18 cellular contexts compared by ENCODE assay signal in the genomic region with DNA sequence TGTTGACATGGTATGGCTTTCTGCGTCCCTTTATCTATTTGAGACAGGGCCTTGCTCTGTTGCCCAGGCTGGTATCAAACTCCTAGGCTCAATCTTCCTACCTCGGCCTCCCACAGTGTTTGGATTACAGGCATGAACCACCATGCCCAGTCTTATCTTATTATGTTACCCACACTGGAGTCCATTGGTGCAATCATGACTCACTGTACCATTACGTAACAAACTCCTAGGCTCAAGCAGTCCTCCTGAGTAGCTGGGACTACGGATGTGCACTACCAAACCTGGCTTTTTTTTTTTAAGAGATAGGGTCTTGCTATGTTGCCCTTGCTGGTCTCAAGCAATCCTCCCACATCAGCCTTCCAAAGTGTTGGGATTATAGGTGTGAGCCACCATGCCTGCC.
DNase-seq lines count a peak whose midpoint lies in the region; FAIRE-seq and TF ChIP-seq lines count a peak whose summit lies in the region.
"Had no signal": no experiment of that assay in that cellular context is flagged by ENCODE, and none has a peak within 500 bp of the region (broad histone marks: within the 10 kb centered on the region; RNA-seq: fewer than 3 reads in every experiment).

No MANE protein-coding gene starts in this region.

- H3K4ac ChIP-seq in mesendoderm (ENCODE audit: low read depth, low read length), result no peak overlapping the region

- H3K23ac ChIP-seq in mesendoderm (ENCODE audit: low read length), result no peak overlapping the region

- no peak overlapping the region for H2BK15ac ChIP-seq in mesendoderm (replicated peaks; ENCODE audit: low read depth)

- no peaks in the 10 kb centered on the region for H3K36me3 ChIP-seq in GM23248 (ENCODE audit: low read depth)
- no peaks in the 10 kb centered on the region for H3K36me3 ChIP-seq in bronchial epithelial cell (ENCODE audit: control insufficient read depth, insufficient read depth, low read length)
- H3K36me3 ChIP-seq in keratinocyte (ENCODE audit: control insufficient read depth in 2 of 2, extremely low read depth in 1 of 2, insufficient read depth in 2 of 2, low read length in 2 of 2), result no peaks in the 10 kb centered on the region
- no peaks in the 10 kb centered on the region for H3K36me3 ChIP-seq in mesendoderm (ENCODE audit: control insufficient read depth, insufficient read depth, low read length)
- H3K36me3 ChIP-seq: ascending aorta, right lobe of liver, transverse colon, WERI-Rb-1 had no signal

- in situ Hi-C loops in GM23248 (cut with MboI), result no loop called here

- no peaks in the 10 kb centered on the region for H3K9me2 ChIP-seq in GM23248 (ENCODE audit: insufficient read depth)

- H3K4me2 ChIP-seq in GM23248 (ENCODE audit: unreplicated experiment) (no peak overlapping the region), keratinocyte (ENCODE audit: control insufficient read depth, extremely low read depth, insufficient read depth, low read depth, low read length) (peak overlapping the region; percentile 51), mesendoderm (ENCODE audit: low read length) (no peak overlapping the region)

- FAIRE-seq in bronchial epithelial cell (lab: Jason Lieb, UNC), result no peak
- peak; percentile 95 for FAIRE-seq in keratinocyte (lab: Jason Lieb, UNC)
- FAIRE-seq: D721Med, islet of Langerhans had no signal

- H2AK5ac ChIP-seq in mesendoderm (ENCODE audit: low read length), result no peak overlapping the region

- H3K4me1 ChIP-seq in GM23248 (ENCODE audit: insufficient read depth) (no peaks in the 10 kb centered on the region), keratinocyte (ENCODE audit: control insufficient read depth, extremely low read depth, insufficient read depth, low read length) (peaks cover 21% of the 10 kb centered on the region), mesendoderm (ENCODE audit: control insufficient read depth, low read depth, low read length) (no peaks in the 10 kb centered on the region)
- H3K4me1 ChIP-seq: right lobe of liver, transverse colon had no signal

- H4K20me1 ChIP-seq in GM23248 (ENCODE audit: insufficient read depth), result no peaks in the 10 kb centered on the region
- H4K20me1 ChIP-seq in keratinocyte (ENCODE audit: control insufficient read depth, extremely low read depth, insufficient read depth, low read length), result no peaks in the 10 kb centered on the region

- no peak overlapping the region for H3K9ac ChIP-seq in GM23248
- H3K9ac ChIP-seq in keratinocyte (ENCODE audit: control insufficient read depth, extremely low read depth, insufficient read depth, low read length), result no peak overlapping the region
- no peak overlapping the region for H3K9ac ChIP-seq in mesendoderm (ENCODE audit: low read length)

- no peaks in the 10 kb centered on the region for H3K9me1 ChIP-seq in keratinocyte (ENCODE audit: control insufficient read depth, extremely low read depth, insufficient read depth, low read length)

- H3K18ac ChIP-seq in mesendoderm (ENCODE audit: low read length), result no peak overlapping the region

- H3K27ac ChIP-seq in GM23248 (no peak overlapping the region), keratinocyte (ENCODE audit: control insufficient read depth, insufficient read depth, low read length) (peak overlapping the region; percentile 17), mesendoderm (ENCODE audit: low read depth, low read length) (no peak overlapping the region)
- H3K27ac ChIP-seq: ascending aorta, right lobe of liver, transverse colon, WERI-Rb-1 had no signal

- DNase-seq in GM23248 (peak; percentile 21), NOMO-1 (lab: John Stamatoyannopoulos, UW; ENCODE audit: unreplicated experiment in 2 of 2) (peak; percentile 52 to 66), bronchial epithelial cell (ENCODE audit: low read depth) (peak; percentile 97), keratinocyte (ENCODE audit: low read depth, low spot score) (no peak), SW 1271 (lab: John Stamatoyannopoulos, UW) (no peak), mesendoderm (no peak), NCI-H2196 (lab: John Stamatoyannopoulos, UW; ENCODE audit: unreplicated experiment) (no peak)
- no peak for DNase-seq in stimulated activated CD4-positive, alpha-beta T cell treated with anti-CD3 and anti-CD28 coated beads, Interleukin-2, amount 100 ng/mL, for 24 hours
- DNase-seq: activated gamma-delta T cell; NCI-H1092 treated with DMSO at 0.1 percent for 48 hours; NCI-H2227 treated with DMSO at 0.1 percent for 48 hours; right lobe of liver; stimulated activated CD4-positive, alpha-beta T cell treated with anti-CD3 and anti-CD28 coated beads, Interleukin-2, amount 100 ng/mL, for 48 hours; transverse colon; WERI-Rb-1 had no signal

- H3K79me1 ChIP-seq in mesendoderm (ENCODE audit: low read length), result no peaks in the 10 kb centered on the region

- no peaks in the 10 kb centered on the region for H3K9me3 ChIP-seq in GM23248 (ENCODE audit: low read depth)
- H3K9me3 ChIP-seq in keratinocyte (ENCODE audit: control insufficient read depth, low read depth, low read length), result no peaks in the 10 kb centered on the region
- H3K9me3 ChIP-seq: ascending aorta, right lobe of liver, transverse colon had no signal

- no peak overlapping the region for H3K56ac ChIP-seq in mesendoderm (ENCODE audit: low read length)

- H3K79me2 ChIP-seq in GM23248 (ENCODE audit: insufficient read depth) (no peaks in the 10 kb centered on the region), keratinocyte (ENCODE audit: control insufficient read depth, insufficient read depth, low read length) (no peaks in the 10 kb centered on the region), mesendoderm (ENCODE audit: control insufficient read depth, insufficient read depth, low read length) (no peaks in the 10 kb centered on the region)

- H3K4me3 ChIP-seq in GM23248 (no peak overlapping the region), bronchial epithelial cell (ENCODE audit: low read depth, low read length) (no peak overlapping the region), keratinocyte (ENCODE audit: control insufficient read depth in 2 of 3, extremely low read depth in 1 of 3, insufficient read depth in 2 of 3, low read depth in 1 of 3, low read length in 3 of 3) (no peak overlapping the region), mesendoderm (ENCODE audit: low read length) (no peak overlapping the region)
- H3K4me3 ChIP-seq: ascending aorta, right lobe of liver, transverse colon had no signal

- dilution Hi-C loops in keratinocyte (cut with MboI; ENCODE audit: extremely low pct_ligation_motif_present, low sequenced_read_pairs), result no loop called here

- no peaks in the 10 kb centered on the region for H3F3A ChIP-seq in GM23248 (ENCODE audit: insufficient read depth)

- no peak overlapping the region for H2BK120ac ChIP-seq in mesendoderm (ENCODE audit: low read depth, low read length)

- no peak overlapping the region for H2AFZ ChIP-seq in GM23248
- H2AFZ ChIP-seq in keratinocyte (ENCODE audit: control insufficient read depth, low read length), result peak overlapping the region; percentile 73

- H4K8ac ChIP-seq in mesendoderm (ENCODE audit: low read depth, low read length), result no peak overlapping the region

- 50 to 63% methylated on average over 4 of the region's 4 CpGs for WGBS in GM23248 (ENCODE audit: low coverage in 1 of 2, low lambda C conversion rate in 2 of 2, missing lambda C conversion rate in 2 of 2), 2 experiments
- no CpG with 5 or more reads among the region's 4 CpGs for WGBS in mesendoderm (ENCODE audit: extremely low coverage, insufficient coverage, low lambda C conversion rate)

- TF ChIP-seq CTCF in bronchial epithelial cell (IDR thresholded peaks at IDR 0.05; ENCODE audit: insufficient read depth, low read length, severe bottlenecking), result no peak
- no peak for TF ChIP-seq CTCF in keratinocyte (optimal IDR thresholded peaks at IDR 0.05 in 1 of 3, IDR thresholded peaks at IDR 0.05 in 1 of 3, conservative IDR thresholded peaks at IDR 0.05 in 1 of 3; ENCODE audit: extremely low read depth in 1 of 3, insufficient read depth in 2 of 3, low read length in 3 of 3)

- H3K27me3 ChIP-seq in GM23248 (replicated peaks; ENCODE audit: insufficient read depth), result no peaks in the 10 kb centered on the region
- no peaks in the 10 kb centered on the region for H3K27me3 ChIP-seq in bronchial epithelial cell (ENCODE audit: control insufficient read depth, insufficient read depth, low read length)
- H3K27me3 ChIP-seq in keratinocyte (ENCODE audit: control insufficient read depth, extremely low read depth, insufficient read depth, low read length), result no peaks in the 10 kb centered on the region
- no peaks in the 10 kb centered on the region for H3K27me3 ChIP-seq in mesendoderm (ENCODE audit: insufficient read depth, low read length, poor library complexity)
- H3K27me3 ChIP-seq: ascending aorta, right lobe of liver, transverse colon had no signal

- H4K5ac ChIP-seq in mesendoderm (ENCODE audit: low read length), result no peak overlapping the region

- no peak overlapping the region for H2BK5ac ChIP-seq in mesendoderm (ENCODE audit: low read length)

Comparison
In these comparisons a context has a peak if more than half of its experiments do, and no peak if none do; other contexts are left out.
1. DNase-seq: peak in GM23248 (single experiment), NOMO-1 (2 of 2) and bronchial epithelial cell (single experiment); none in keratinocyte (single experiment), stimulated activated CD4-positive, alpha-beta T cell treated with anti-CD3 and anti-CD28 coated beads, Interleukin-2, amount 100 ng/mL, for 24 hours (0 of 2), SW 1271 (0 of 2), mesendoderm (single experiment) and NCI-H2196 (single experiment).